ENCODE assay signal across 2 cellular contexts in genomic region chr1:70409136-70409535, GRCh38.
TF ChIP-seq lines count a peak whose summit lies in the region.

No MANE protein-coding gene starts in this region.

TF ChIP-seq in GM23338, 12 proteins besides CTCF, POLR2A, EP300 and RAD21 (continued from another document):
- TF ChIP-seq ZNF462 (CRISPR knock-in tag; IDR thresholded peaks at IDR 0.05) = no peak

TF ChIP-seq in K562, 482 proteins besides CTCF, POLR2A, EP300 and RAD21 (continued from another document):
- TF ChIP-seq USF2 (CRISPR knock-in tag; IDR thresholded peaks at IDR 0.05) = no peak
